Comparison of ENCODE assay signal across 9 cellular contexts in genomic region chr2:12412898-12413305, GRCh38.
DNase-seq lines count a peak whose midpoint lies in the region; ATAC-seq, FAIRE-seq and TF ChIP-seq lines count a peak whose summit lies in the region.
"Had no signal": no experiment of that assay in that cellular context is flagged by ENCODE, and none has a peak within 500 bp of the region (broad histone marks: within the 10 kb centered on the region; RNA-seq: fewer than 3 reads in every experiment).

No MANE protein-coding gene starts in this region.

- H3K4me3 Mint-ChIP-seq in CD8-positive, alpha-beta T cell, result no peak overlapping the region

- intact Hi-C loops in CD8-positive, alpha-beta T cell (cut with DNase I, micrococcal nuclease), result loop anchor here in 1 of 2 experiments (10.0 kb wide), 1 partner anchor 368 kb away; no protein-coding TSS in a partner anchor

- peak; percentile 69 for ATAC-seq in CD8-positive, alpha-beta T cell
- ATAC-seq in GM21381 (IDR thresholded peaks at IDR 0.05; ENCODE audit: unreplicated experiment), result peak; percentile 95

- H3K27ac ChIP-seq in CD8-positive, alpha-beta T cell (ENCODE audit: low read depth, low read length), result no peak overlapping the region

- H3K27ac Mint-ChIP-seq in CD8-positive, alpha-beta T cell, result peak overlapping the region; percentile 12

- H3K36me3 ChIP-seq in CD8-positive, alpha-beta T cell (ENCODE audit: insufficient read depth, low read length), result no peaks in the 10 kb centered on the region

- POLR2A ChIA-PET in CD8-positive, alpha-beta T cell (lab: Charles Lee), result interaction anchor here (2.2 kb wide), 1 partner anchor 304 kb away, joined by 12 read pairs; the partner anchor contains the start of gene TRIB2

- FAIRE-seq in HTR-8/SVneo (lab: Jason Lieb, UNC), result peak; percentile 33
- FAIRE-seq: colon had no signal

- no peak for TF ChIP-seq CTCF in CD8-positive, alpha-beta T cell (IDR thresholded peaks at IDR 0.05)

- H3K4me1 Mint-ChIP-seq in CD8-positive, alpha-beta T cell (ENCODE audit: low read depth), result peaks cover 29% of the 10 kb centered on the region

- no peaks in the 10 kb centered on the region for H3K27me3 ChIP-seq in CD8-positive, alpha-beta T cell (ENCODE audit: insufficient read depth, low read length)

- no peak overlapping the region for H3K4me3 ChIP-seq in CD8-positive, alpha-beta T cell (ENCODE audit: low read depth, low read length)

- no peaks in the 10 kb centered on the region for H3K36me3 Mint-ChIP-seq in CD8-positive, alpha-beta T cell

- peaks cover 20% of the 10 kb centered on the region for H3K4me1 ChIP-seq in CD8-positive, alpha-beta T cell (ENCODE audit: insufficient read depth, low read length)

- no peaks in the 10 kb centered on the region for H3K27me3 Mint-ChIP-seq in CD8-positive, alpha-beta T cell (ENCODE audit: low read depth)

- peak in 1 of 7 experiments; percentile 20 for DNase-seq in CD8-positive, alpha-beta T cell
- peak; percentile 34 for DNase-seq in HTR-8/SVneo (ENCODE audit: insufficient read length, low spot score)
- DNase-seq in astrocyte of the hippocampus (ENCODE audit: low read depth, low spot score), result peak; percentile 36
- DNase-seq in stimulated activated naive CD4-positive, alpha-beta T cell treated with Interleukin-2 at 50 U/mL for 16 hours (lab: John Stamatoyannopoulos, UW), result peak; percentile 33
- DNase-seq in NCI-H526 treated with DMSO at 0.1 percent for 48 hours (lab: John Stamatoyannopoulos, UW), result no peak
- DNase-seq in NCI-H748 treated with DMSO at 0.1 percent for 48 hours (lab: John Stamatoyannopoulos, UW), result no peak
- no peak for DNase-seq in HuH-7.5 (ENCODE audit: low spot score)

- H3K9me3 ChIP-seq in CD8-positive, alpha-beta T cell (ENCODE audit: low read length), result no peaks in the 10 kb centered on the region

- CTCF ChIA-PET in CD8-positive, alpha-beta T cell (lab: Charles Lee), result interaction anchor here (1.0 to 1.4 kb wide), 2 partner anchors 195 to 303 kb away, joined by 3 to 10 read pairs; partner anchors contain the start of gene TRIB2

- no peaks in the 10 kb centered on the region for H3K9me3 Mint-ChIP-seq in CD8-positive, alpha-beta T cell

Comparison
In these comparisons a context has a peak if more than half of its experiments do, and no peak if none do; other contexts are left out.
1. DNase-seq: peak in HTR-8/SVneo (single experiment), astrocyte of the hippocampus (single experiment) and stimulated activated naive CD4-positive, alpha-beta T cell treated with Interleukin-2 at 50 U/mL for 16 hours (single experiment); none in NCI-H526 treated with DMSO at 0.1 percent for 48 hours (single experiment), NCI-H748 treated with DMSO at 0.1 percent for 48 hours (single experiment) and HuH-7.5 (single experiment).